ENCODE assay signal across 25 cellular contexts in genomic region chr22:25095869-25096268, GRCh38.
"Had no signal": no experiment of that assay in that cellular context is flagged by ENCODE, and none has a peak within 500 bp of the region (broad histone marks: within the 10 kb centered on the region; RNA-seq: fewer than 3 reads in every experiment).

No MANE protein-coding gene starts in this region.

- H3K36me3 Mint-ChIP-seq: activated naive CD8-positive, alpha-beta T cell; brain had no signal

- H3K4me1 ChIP-seq: parathyroid adenoma, uterus had no signal

- DNase-seq: activated CD4-positive, alpha-beta T cell treated with anti-CD3 and anti-CD28 coated beads for 4 hours; activated CD4-positive, alpha-beta T cell treated with anti-CD3 and anti-CD28 coated beads, Interleukin-2, amount 50 U/mL, for 4 hours; activated CD4-positive, CD25-positive, alpha-beta regulatory T cell; activated naive CD4-positive, alpha-beta T cell treated with Interleukin-2 at 50 U/mL for 16 hours; activated T-cell treated with anti-CD3 and anti-CD28 coated beads for 4 hours; activated T-cell treated with anti-CD3 and anti-CD28 coated beads, Interleukin-2, amount 50 U/mL, for 72 hours; aorta; esophagus squamous epithelium; foreskin melanocyte; left ventricle myocardium inferior; nucleus accumbens; stimulated activated CD4-positive, alpha-beta T cell treated with anti-CD3 and anti-CD28 coated beads, Interleukin-15, amount 100 ng/mL, for 24 hours; stimulated activated CD4-positive, alpha-beta T cell treated with anti-CD3 and anti-CD28 coated beads, Interleukin-2, amount 100 ng/mL, for 24 hours; stimulated activated naive CD4-positive, alpha-beta T cell; trophoblast cell; uterus had no signal

- H3K36me3 ChIP-seq: cardiac muscle cell, left ventricle myocardium inferior, right atrium auricular region, suprapubic skin, uterus had no signal

- H3K27me3 ChIP-seq: cardiac muscle cell, esophagus squamous epithelium, right atrium auricular region, suprapubic skin, uterus had no signal

- H3K27ac ChIP-seq: cardiac muscle cell, epithelial cell of prostate, esophagus squamous epithelium, left ventricle myocardium inferior, parathyroid adenoma, right atrium auricular region, suprapubic skin, uterus had no signal

- H3K9me3 Mint-ChIP-seq: activated T-cell treated with anti-CD3 and anti-CD28 coated beads, Interleukin-2, amount 50 U/mL, for 72 hours; nephron had no signal

- H3K4me3 Mint-ChIP-seq: activated naive CD8-positive, alpha-beta T cell; activated T-cell treated with anti-CD3 and anti-CD28 coated beads, Interleukin-2, amount 50 U/mL, for 72 hours; brain; nephron had no signal

- H3K4me3 ChIP-seq: cardiac muscle cell, esophagus squamous epithelium, left ventricle myocardium inferior, lung, right atrium auricular region, suprapubic skin, uterus had no signal

- H3K27ac Mint-ChIP-seq: activated naive CD8-positive, alpha-beta T cell; activated T-cell treated with anti-CD3 and anti-CD28 coated beads, Interleukin-2, amount 50 U/mL, for 72 hours had no signal

- H3K27me3 Mint-ChIP-seq: activated naive CD8-positive, alpha-beta T cell had no signal

- H3K9me3 ChIP-seq: esophagus squamous epithelium, left ventricle myocardium inferior, right atrium auricular region, suprapubic skin, uterus had no signal
